ENCODE assay signal across 9 cellular contexts in genomic region chr3:154904328-154904727, GRCh38.
DNase-seq lines count a peak whose midpoint lies in the region; ATAC-seq lines count a peak whose summit lies in the region.
"Had no signal": no experiment of that assay in that cellular context is flagged by ENCODE, and none has a peak within 500 bp of the region (broad histone marks: within the 10 kb centered on the region; RNA-seq: fewer than 3 reads in every experiment).

No MANE protein-coding gene starts in this region.

- H3K4me3 Mint-ChIP-seq in CD8-positive, alpha-beta memory T cell = no peak overlapping the region
- H3K4me3 Mint-ChIP-seq: dendritic cell treated with granulocyte-macrophage colony-stimulating factor and Interleukin-4, amounts not matched to agents 40 ng/mL and 50 ng/mL, for 4 days had no signal

- H2AFZ ChIP-seq in GM23248 = peak overlapping the region; percentile 63; the same call in 1 of the 2 replicates

- H3K9me2 ChIP-seq in GM23248 (ENCODE audit: insufficient read depth) = no peaks in the 10 kb centered on the region

- POLR2A ChIA-PET in CD8-positive, alpha-beta memory T cell (lab: Charles Lee) = no interaction called here

- CTCF ChIA-PET in CD8-positive, alpha-beta memory T cell (lab: Charles Lee) = no interaction called here

- no peaks in the 10 kb centered on the region for H4K20me1 ChIP-seq in GM23248 (ENCODE audit: insufficient read depth)

- H3K9ac ChIP-seq in GM23248 = no peak overlapping the region

- in situ Hi-C loops in GM23248 (cut with MboI) (no loop called here), SK-MEL-5 (cut with HindIII; ENCODE audit: low pct_unique_long_range_greater_than_20kb, low sequenced_read_pairs) (no loop called here)

- no peak overlapping the region for H3K4me3 ChIP-seq in GM23248
- no peak overlapping the region for H3K4me3 ChIP-seq in iPS DF 6.9 (ENCODE audit: low read length)
- no peak overlapping the region for H3K4me3 ChIP-seq in CD8-positive, alpha-beta memory T cell (ENCODE audit: low read length)

- H3K4me1 ChIP-seq in GM23248 (ENCODE audit: insufficient read depth) (no peaks in the 10 kb centered on the region), iPS DF 6.9 (ENCODE audit: control insufficient read depth, insufficient read depth, low read length) (no peaks in the 10 kb centered on the region)
- no peaks in the 10 kb centered on the region for H3K4me1 ChIP-seq in CD8-positive, alpha-beta memory T cell (ENCODE audit: insufficient read depth, low read length)

- no peak overlapping the region for H3K27ac Mint-ChIP-seq in CD8-positive, alpha-beta memory T cell
- H3K27ac Mint-ChIP-seq: dendritic cell treated with granulocyte-macrophage colony-stimulating factor and Interleukin-4, amounts not matched to agents 40 ng/mL and 50 ng/mL, for 4 days had no signal

- no peaks in the 10 kb centered on the region for H3K79me2 ChIP-seq in GM23248 (ENCODE audit: insufficient read depth)

- H3K9me3 ChIP-seq in GM23248 (ENCODE audit: low read depth) = no peaks in the 10 kb centered on the region
- no peaks in the 10 kb centered on the region for H3K9me3 ChIP-seq in iPS DF 6.9 (ENCODE audit: control insufficient read depth, insufficient read depth, low read length)
- no peaks in the 10 kb centered on the region for H3K9me3 ChIP-seq in CD8-positive, alpha-beta memory T cell (ENCODE audit: low read length)

- no peaks in the 10 kb centered on the region for H3F3A ChIP-seq in GM23248 (ENCODE audit: insufficient read depth)

- H3K4me2 ChIP-seq in GM23248 (ENCODE audit: unreplicated experiment) = no peak overlapping the region

- WGBS in GM23248 (ENCODE audit: low coverage in 1 of 2, low lambda C conversion rate in 2 of 2, missing lambda C conversion rate in 2 of 2), 2 experiments = 29 to 31% methylated on average over 2 of the region's 2 CpGs
- WGBS in iPS DF 6.9 (ENCODE audit: insufficient coverage, insufficient read length) = no CpG with 5 or more reads among the region's 2 CpGs

- H3K4me1 Mint-ChIP-seq in CD8-positive, alpha-beta memory T cell = no peaks in the 10 kb centered on the region

- no peaks in the 10 kb centered on the region for H3K36me3 Mint-ChIP-seq in CD8-positive, alpha-beta memory T cell

- DNase-seq in AG20443 (ENCODE audit: low spot score) = peak; percentile 30
- peak; percentile 53 for DNase-seq in GM23248
- peak; percentile 45 for DNase-seq in SK-MEL-5 (ENCODE audit: low read depth, low spot score)
- DNase-seq in iPS DF 6.9 (ENCODE audit: low read depth, low spot score) = peak; percentile 33
- DNase-seq in NCI-H1436 (lab: John Stamatoyannopoulos, UW) = no peak
- DNase-seq in middle frontal gyrus (ENCODE audit: extremely low spot score, low spot score) = no peak
- DNase-seq in CD8-positive, alpha-beta memory T cell = no peak

- H3K36me3 ChIP-seq in GM23248 (ENCODE audit: low read depth) = no peaks in the 10 kb centered on the region
- no peaks in the 10 kb centered on the region for H3K36me3 ChIP-seq in iPS DF 6.9 (ENCODE audit: control insufficient read depth, insufficient read depth, low read length)
- no peaks in the 10 kb centered on the region for H3K36me3 ChIP-seq in CD8-positive, alpha-beta memory T cell (ENCODE audit: insufficient read depth, low read length)

- no peak overlapping the region for H3K27ac ChIP-seq in GM23248
- no peak overlapping the region for H3K27ac ChIP-seq in iPS DF 6.9 (ENCODE audit: low read length)
- H3K27ac ChIP-seq in CD8-positive, alpha-beta memory T cell (ENCODE audit: low read depth, low read length) = no peak overlapping the region

- peaks cover 4 to 26% (median 8%) of the 10 kb centered on the region in 5 donors for H3K9me3 Mint-ChIP-seq in CD8-positive, alpha-beta memory T cell
- H3K9me3 Mint-ChIP-seq: dendritic cell treated with granulocyte-macrophage colony-stimulating factor and Interleukin-4, amounts not matched to agents 40 ng/mL and 50 ng/mL, for 4 days had no signal

- H3K27me3 ChIP-seq in GM23248 (replicated peaks; ENCODE audit: insufficient read depth) (no peaks in the 10 kb centered on the region), iPS DF 6.9 (ENCODE audit: control insufficient read depth, insufficient read depth, low read length) (no peaks in the 10 kb centered on the region)
- no peaks in the 10 kb centered on the region for H3K27me3 ChIP-seq in CD8-positive, alpha-beta memory T cell (ENCODE audit: insufficient read depth, low read length, poor library complexity, severe bottlenecking)

- H3K27me3 Mint-ChIP-seq in CD8-positive, alpha-beta memory T cell = no peaks in the 10 kb centered on the region
- H3K27me3 Mint-ChIP-seq: dendritic cell treated with granulocyte-macrophage colony-stimulating factor and Interleukin-4, amounts not matched to agents 40 ng/mL and 50 ng/mL, for 4 days had no signal

- no peak for ATAC-seq in GM18520 (IDR thresholded peaks at IDR 0.05; ENCODE audit: unreplicated experiment)

Comparison
In these comparisons a context has a peak if more than half of its experiments do, and no peak if none do; other contexts are left out.
1. DNase-seq: peak in AG20443 (single experiment), GM23248 (single experiment), SK-MEL-5 (single experiment) and iPS DF 6.9 (single experiment); none in NCI-H1436 (single experiment), middle frontal gyrus (single experiment) and CD8-positive, alpha-beta memory T cell (0 of 5).